1 cellular context compared by ENCODE assay signal in the genomic region with DNA sequence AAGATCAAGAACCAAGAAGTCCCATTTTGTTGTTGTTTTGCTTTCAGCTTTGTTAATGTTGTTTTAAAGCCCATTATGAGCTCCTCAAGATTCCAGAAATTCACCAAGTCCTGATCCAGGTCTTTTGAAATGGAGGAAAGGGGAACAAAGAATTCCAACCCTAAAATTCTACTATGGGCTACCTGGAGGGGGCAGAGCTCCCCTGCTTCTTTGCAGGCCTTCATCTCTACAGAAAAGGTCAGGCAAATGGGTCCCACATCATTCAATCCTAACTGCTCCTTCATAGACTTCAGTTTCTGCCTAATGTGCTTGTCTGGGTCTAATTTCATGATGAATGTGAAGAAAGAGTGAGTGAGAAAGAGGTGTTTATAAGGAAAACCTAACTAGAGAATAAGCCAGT.
A peak's percentile ranks its signal among the peaks of the same experiment; 100 is the strongest.
TF ChIP-seq lines count a peak whose summit lies in the region.

No MANE protein-coding gene starts in this region.

TF ChIP-seq in HepG2, 621 proteins besides CTCF, POLR2A, EP300 and RAD21:
- TF ChIP-seq, protein P1, sequence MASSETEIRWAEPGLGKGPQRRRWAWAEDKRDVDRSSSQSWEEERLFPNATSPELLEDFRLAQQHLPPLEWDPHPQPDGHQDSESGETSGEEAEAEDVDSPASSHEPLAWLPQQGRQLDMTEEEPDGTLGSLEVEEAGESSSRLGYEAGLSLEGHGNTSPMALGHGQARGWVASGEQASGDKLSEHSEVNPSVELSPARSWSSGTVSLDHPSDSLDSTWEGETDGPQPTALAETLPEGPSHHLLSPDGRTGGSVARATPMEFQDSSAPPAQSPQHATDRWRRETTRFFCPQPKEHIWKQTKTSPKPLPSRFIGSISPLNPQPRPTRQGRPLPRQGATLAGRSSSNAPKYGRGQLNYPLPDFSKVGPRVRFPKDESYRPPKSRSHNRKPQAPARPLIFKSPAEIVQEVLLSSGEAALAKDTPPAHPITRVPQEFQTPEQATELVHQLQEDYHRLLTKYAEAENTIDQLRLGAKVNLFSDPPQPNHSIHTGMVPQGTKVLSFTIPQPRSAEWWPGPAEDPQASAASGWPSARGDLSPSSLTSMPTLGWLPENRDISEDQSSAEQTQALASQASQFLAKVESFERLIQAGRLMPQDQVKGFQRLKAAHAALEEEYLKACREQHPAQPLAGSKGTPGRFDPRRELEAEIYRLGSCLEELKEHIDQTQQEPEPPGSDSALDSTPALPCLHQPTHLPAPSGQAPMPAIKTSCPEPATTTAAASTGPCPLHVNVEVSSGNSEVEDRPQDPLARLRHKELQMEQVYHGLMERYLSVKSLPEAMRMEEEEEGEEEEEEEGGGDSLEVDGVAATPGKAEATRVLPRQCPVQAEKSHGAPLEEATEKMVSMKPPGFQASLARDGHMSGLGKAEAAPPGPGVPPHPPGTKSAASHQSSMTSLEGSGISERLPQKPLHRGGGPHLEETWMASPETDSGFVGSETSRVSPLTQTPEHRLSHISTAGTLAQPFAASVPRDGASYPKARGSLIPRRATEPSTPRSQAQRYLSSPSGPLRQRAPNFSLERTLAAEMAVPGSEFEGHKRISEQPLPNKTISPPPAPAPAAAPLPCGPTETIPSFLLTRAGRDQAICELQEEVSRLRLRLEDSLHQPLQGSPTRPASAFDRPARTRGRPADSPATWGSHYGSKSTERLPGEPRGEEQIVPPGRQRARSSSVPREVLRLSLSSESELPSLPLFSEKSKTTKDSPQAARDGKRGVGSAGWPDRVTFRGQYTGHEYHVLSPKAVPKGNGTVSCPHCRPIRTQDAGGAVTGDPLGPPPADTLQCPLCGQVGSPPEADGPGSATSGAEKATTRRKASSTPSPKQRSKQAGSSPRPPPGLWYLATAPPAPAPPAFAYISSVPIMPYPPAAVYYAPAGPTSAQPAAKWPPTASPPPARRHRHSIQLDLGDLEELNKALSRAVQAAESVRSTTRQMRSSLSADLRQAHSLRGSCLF (CRISPR knock-in tag; IDR thresholded peaks at IDR 0.05; ENCODE audit: borderline replicate concordance), result no peak
- no peak for TF ChIP-seq NPAS2 (CRISPR knock-in tag; IDR thresholded peaks at IDR 0.05; ENCODE audit: borderline replicate concordance)
- TF ChIP-seq ERF (CRISPR knock-in tag; IDR thresholded peaks at IDR 0.05), result no peak
- TF ChIP-seq KLF9 (CRISPR knock-in tag; IDR thresholded peaks at IDR 0.05; ENCODE audit: low read depth), result no peak
- TF ChIP-seq ZSCAN29 (CRISPR knock-in tag; conservative IDR thresholded peaks at IDR 0.05), result no peak
- TF ChIP-seq STAG1 (CRISPR knock-in tag; IDR thresholded peaks at IDR 0.05), result peak; percentile 29
- no peak for TF ChIP-seq GZF1 (CRISPR knock-in tag; IDR thresholded peaks at IDR 0.05)
